ENCODE assay signal across 1 cellular context in genomic region chr20:62237772-62238568, GRCh38.
A peak's percentile ranks its signal among the peaks of the same experiment; 100 is the strongest.
TF ChIP-seq lines count a peak whose summit lies in the region.

TSS of gene OSBPL2 (plus strand) at chr20:62238521. CDS start at chr20:62256185, 17,664 bp downstream.

TF ChIP-seq in K562, 482 proteins besides CTCF, POLR2A, EP300 and RAD21 (continued from another document):
- TF ChIP-seq MYC (IDR thresholded peaks at IDR 0.05; ENCODE audit: low read depth, low read length) (peak; percentile 62; the same call in 1 of the 2 replicates), MYC (CRISPR knock-in tag; IDR thresholded peaks at IDR 0.05; ENCODE audit: borderline replicate concordance, low read depth) (no peak), CHAMP1 (IDR thresholded peaks at IDR 0.05) (no peak), MYBL2 (IDR thresholded peaks at IDR 0.05; ENCODE audit: low read depth) (no peak), MYBL2 (CRISPR knock-in tag; IDR thresholded peaks at IDR 0.05; ENCODE audit: borderline replicate concordance) (no peak), ETV5 (CRISPR knock-in tag; IDR thresholded peaks at IDR 0.05; ENCODE audit: low read depth) (no peak), ZNF311 (CRISPR knock-in tag; IDR thresholded peaks at IDR 0.05) (no peak), BCLAF1 (IDR thresholded peaks at IDR 0.05; ENCODE audit: borderline replicate concordance in 1 of 2, control insufficient read depth in 1 of 2, low read depth in 2 of 2, low read length in 1 of 2) (no peak), BCOR (IDR thresholded peaks at IDR 0.05) (peak; percentile 86), EGR1 (conservative IDR thresholded peaks at IDR 0.05) (peak; percentile 94), SREBF1 (IDR thresholded peaks at IDR 0.05; ENCODE audit: borderline replicate concordance, low read depth, low read length) (no peak), NFRKB (IDR thresholded peaks at IDR 0.05; ENCODE audit: low read depth) (no peak), WHSC1 (IDR thresholded peaks at IDR 0.05; ENCODE audit: low read length) (no peak), HIVEP1 (CRISPR knock-in tag; IDR thresholded peaks at IDR 0.05) (no peak), PHTF2 (CRISPR knock-in tag; IDR thresholded peaks at IDR 0.05) (no peak), HDAC1 (IDR thresholded peaks at IDR 0.05) (peak in 1 of 2 experiments; percentile 71; a peak in 2 of 4 replicates), ZBTB5 (IDR thresholded peaks at IDR 0.05) (no peak), SPI1 (IDR thresholded peaks at IDR 0.05; ENCODE audit: borderline replicate concordance, low read depth, low read length) (peak; percentile 62; the same call in 1 of the 2 replicates), ZNF449 (CRISPR knock-in tag; IDR thresholded peaks at IDR 0.05) (no peak), TFAM (CRISPR knock-in tag; conservative IDR thresholded peaks at IDR 0.05) (no peak), ELF1 (tag; IDR thresholded peaks at IDR 0.05) (peak; percentile 95), HCFC1 (IDR thresholded peaks at IDR 0.05; ENCODE audit: low read depth, low read length) (peak; percentile 16), SMAD4 (CRISPR knock-in tag; conservative IDR thresholded peaks at IDR 0.05) (no peak), SRSF9 (IDR thresholded peaks at IDR 0.05; ENCODE audit: borderline replicate concordance, low read depth, low read length) (no peak), ZNF75A (CRISPR knock-in tag; IDR thresholded peaks at IDR 0.05) (no peak), NFATC3 (IDR thresholded peaks at IDR 0.05) (no peak), ARID3A (IDR thresholded peaks at IDR 0.05; ENCODE audit: borderline replicate concordance, low read depth, low read length) (no peak), NFIX (CRISPR knock-in tag; IDR thresholded peaks at IDR 0.05; ENCODE audit: low read depth) (no peak), ZBTB12 (CRISPR knock-in tag; IDR thresholded peaks at IDR 0.05) (peak; percentile 68), ZNF707 (CRISPR knock-in tag; conservative IDR thresholded peaks at IDR 0.05) (no peak), FOXP1 (CRISPR knock-in tag; IDR thresholded peaks at IDR 0.05) (0 out of 2 replicates have a peak, but pooled peaks have one; percentile 17), HINFP (tag; conservative IDR thresholded peaks at IDR 0.05; ENCODE audit: low read depth) (no peak), KAT7 (CRISPR knock-in tag; IDR thresholded peaks at IDR 0.05; ENCODE audit: borderline replicate concordance) (no peak), TFAP4 (CRISPR knock-in tag; IDR thresholded peaks at IDR 0.05; ENCODE audit: borderline replicate concordance) (peak; percentile 73; the same call in 1 of the 2 replicates)
